Comparison of ENCODE assay signal across 1 cellular context in genomic region chr10:21964983-21965665, GRCh38.
TF ChIP-seq lines count a peak whose summit lies in the region.

No MANE protein-coding gene starts in this region.

TF ChIP-seq in K562, 482 proteins besides CTCF, POLR2A, EP300 and RAD21:
- TF ChIP-seq PTTG1 (tag; IDR thresholded peaks at IDR 0.05; ENCODE audit: low read depth) (0 out of 2 replicates have a peak, but pooled peaks have one; percentile 41), TRIM24 (IDR thresholded peaks at IDR 0.05) (0 out of 4 replicates have a peak, but pooled peaks of 1 of the 2 experiments have one; percentile 59), KAT7 (CRISPR knock-in tag; IDR thresholded peaks at IDR 0.05; ENCODE audit: borderline replicate concordance) (no peak), FOS (IDR thresholded peaks at IDR 0.05; ENCODE audit: extremely low read depth, insufficient read length) (no peak), ARHGAP35 (IDR thresholded peaks at IDR 0.05; ENCODE audit: partially characterized antibody) (no peak), ZNF592 (IDR thresholded peaks at IDR 0.05) (peak; percentile 51; the same call in 1 of the 2 replicates), ELF4 (CRISPR knock-in tag; IDR thresholded peaks at IDR 0.05) (no peak), FOXP4 (CRISPR knock-in tag; IDR thresholded peaks at IDR 0.05; ENCODE audit: borderline replicate concordance) (no peak), ZNF583 (CRISPR knock-in tag; IDR thresholded peaks at IDR 0.05) (no peak)
- TF ChIP-seq, protein P1, sequence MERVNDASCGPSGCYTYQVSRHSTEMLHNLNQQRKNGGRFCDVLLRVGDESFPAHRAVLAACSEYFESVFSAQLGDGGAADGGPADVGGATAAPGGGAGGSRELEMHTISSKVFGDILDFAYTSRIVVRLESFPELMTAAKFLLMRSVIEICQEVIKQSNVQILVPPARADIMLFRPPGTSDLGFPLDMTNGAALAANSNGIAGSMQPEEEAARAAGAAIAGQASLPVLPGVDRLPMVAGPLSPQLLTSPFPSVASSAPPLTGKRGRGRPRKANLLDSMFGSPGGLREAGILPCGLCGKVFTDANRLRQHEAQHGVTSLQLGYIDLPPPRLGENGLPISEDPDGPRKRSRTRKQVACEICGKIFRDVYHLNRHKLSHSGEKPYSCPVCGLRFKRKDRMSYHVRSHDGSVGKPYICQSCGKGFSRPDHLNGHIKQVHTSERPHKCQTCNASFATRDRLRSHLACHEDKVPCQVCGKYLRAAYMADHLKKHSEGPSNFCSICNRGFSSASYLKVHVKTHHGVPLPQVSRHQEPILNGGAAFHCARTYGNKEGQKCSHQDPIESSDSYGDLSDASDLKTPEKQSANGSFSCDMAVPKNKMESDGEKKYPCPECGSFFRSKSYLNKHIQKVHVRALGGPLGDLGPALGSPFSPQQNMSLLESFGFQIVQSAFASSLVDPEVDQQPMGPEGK (CRISPR knock-in tag; IDR thresholded peaks at IDR 0.05; ENCODE audit: borderline replicate concordance): no peak
TF ChIP-seq in K562: peak in this region for 3.
